In the genomic region with DNA sequence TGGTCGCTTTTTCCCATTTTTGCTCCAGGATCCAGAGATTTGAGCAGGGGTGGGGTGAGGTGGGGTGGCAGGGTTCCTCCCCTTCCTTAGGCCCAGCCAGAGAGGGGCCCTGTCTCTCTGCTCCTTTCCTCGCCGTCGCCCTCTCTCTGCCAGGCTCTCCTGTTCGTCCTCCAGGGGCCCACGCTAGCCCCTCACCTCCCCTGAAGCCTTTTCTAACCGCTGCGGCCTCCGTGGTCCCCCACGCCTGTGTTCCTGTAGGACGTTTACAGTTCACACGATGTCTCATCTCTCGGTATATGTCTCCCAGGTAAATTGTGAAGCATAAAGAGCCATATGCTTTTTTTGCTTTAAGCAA, we compare ENCODE assay signal across 9 cellular contexts. TPM values are rescaled to one million over a fixed set of nuclear protein-coding genes. Genes with fewer than 3 reads are reported as not detected.
DNase-seq lines count a peak whose midpoint lies in the region; ATAC-seq and TF ChIP-seq lines count a peak whose summit lies in the region.
"Had no signal": no experiment of that assay in that cellular context is flagged by ENCODE, and none has a peak within 500 bp of the region (broad histone marks: within the 10 kb centered on the region; RNA-seq: fewer than 3 reads in every experiment).

No MANE protein-coding gene starts in this region.

- no peaks in the 10 kb centered on the region for H3K9me3 ChIP-seq in mesenchymal stem cell (ENCODE audit: control insufficient read depth, low read length)
- no peaks in the 10 kb centered on the region for H3K9me3 ChIP-seq in upper lobe of right lung

- H3K9ac ChIP-seq in mesenchymal stem cell (ENCODE audit: low read length): peak overlapping the region; percentile 96

- peak overlapping the region; percentile 70 for H4K91ac ChIP-seq in mesenchymal stem cell (ENCODE audit: low read length)

- H3K36me3 ChIP-seq in mesenchymal stem cell (ENCODE audit: control insufficient read depth in 1 of 2, insufficient read depth in 2 of 2, low read depth in 1 of 2, low read length in 2 of 2) (no peaks in the 10 kb centered on the region), upper lobe of right lung (no peaks in the 10 kb centered on the region)

- H3K23ac ChIP-seq in mesenchymal stem cell (ENCODE audit: low read length in 2 of 2): no peak overlapping the region

- peak; percentile 35 for ATAC-seq in activated naive CD8-positive, alpha-beta T cell treated with anti-CD3 and anti-CD28 coated beads, Interleukin-2, amount 10 ng/mL, durations not matched to agents 7 days and 5 days (ENCODE audit: low read depth)
- ATAC-seq in upper lobe of right lung: no peak

- H3K14ac ChIP-seq in mesenchymal stem cell (ENCODE audit: low read length in 2 of 2): peak overlapping the region in 1 of 2 experiments; percentile 82

- H2AFZ ChIP-seq in mesenchymal stem cell (ENCODE audit: low read depth, low read length): peak overlapping the region; percentile 90

- CTCF ChIA-PET in activated naive CD4-positive, alpha-beta T cell treated with anti-CD3 and anti-CD28 coated beads, Interleukin-2, amount 10 ng/mL, durations not matched to agents 7 days and 5 days (lab: Charles Lee): interaction anchor here (2.2 kb wide), 1 partner anchor 191 kb away, joined by 5 read pairs; no protein-coding TSS in a partner anchor

- peak overlapping the region; percentile 79 for H3K18ac ChIP-seq in mesenchymal stem cell (ENCODE audit: low read depth in 1 of 2, low read length in 2 of 2)

- intact Hi-C loops in upper lobe of right lung (cut with DNase I): no loop called here

- H2BK5ac ChIP-seq in mesenchymal stem cell (ENCODE audit: low read depth, low read length, poor library complexity, severe bottlenecking): no peak overlapping the region

- H3K4me3 Mint-ChIP-seq in activated naive CD4-positive, alpha-beta T cell treated with anti-CD3 and anti-CD28 coated beads, Interleukin-2, amount 10 ng/mL, durations not matched to agents 7 days and 5 days: peak overlapping the region; percentile 48
- peak overlapping the region; percentile 63 for H3K4me3 Mint-ChIP-seq in activated naive CD8-positive, alpha-beta T cell treated with anti-CD3 and anti-CD28 coated beads, Interleukin-2, amount 10 ng/mL, durations not matched to agents 7 days and 5 days

- no peak for DNase-seq in activated naive CD4-positive, alpha-beta T cell treated with anti-CD3 and anti-CD28 coated beads, Interleukin-2, amount 10 ng/mL, durations not matched to agents 7 days and 5 days
- DNase-seq in activated naive CD4-positive, alpha-beta T cell treated with anti-CD3 and anti-CD28 coated beads, Interleukin-2, amount 50 U/mL, for 16 hours: no peak
- no peak for DNase-seq in activated naive CD8-positive, alpha-beta T cell treated with anti-CD3 and anti-CD28 coated beads, Interleukin-2, amount 10 ng/mL, durations not matched to agents 7 days and 5 days
- DNase-seq in mesenchymal stem cell: no peak
- no peak for DNase-seq in upper lobe of right lung
- DNase-seq in NCI-H748 treated with DMSO at 0.1 percent for 48 hours (lab: John Stamatoyannopoulos, UW): no peak
- DNase-seq in GDM1 (lab: John Stamatoyannopoulos, UW): no peak
- DNase-seq in SHP77 treated with DMSO at 0.1 percent for 48 hours (lab: John Stamatoyannopoulos, UW): no peak

- no peaks in the 10 kb centered on the region for H3K36me3 Mint-ChIP-seq in activated naive CD4-positive, alpha-beta T cell treated with anti-CD3 and anti-CD28 coated beads, Interleukin-2, amount 10 ng/mL, durations not matched to agents 7 days and 5 days
- no peaks in the 10 kb centered on the region for H3K36me3 Mint-ChIP-seq in activated naive CD8-positive, alpha-beta T cell treated with anti-CD3 and anti-CD28 coated beads, Interleukin-2, amount 10 ng/mL, durations not matched to agents 7 days and 5 days

- no peaks in the 10 kb centered on the region for H3K79me1 ChIP-seq in mesenchymal stem cell (replicated peaks; ENCODE audit: low read length, poor library complexity, severe bottlenecking)

- H4K8ac ChIP-seq in mesenchymal stem cell (ENCODE audit: low read length): peak overlapping the region; percentile 20

- WGBS in mesenchymal stem cell: 43% methylated on average over 12 of the region's 13 CpGs

- H2AK5ac ChIP-seq in mesenchymal stem cell (ENCODE audit: low read length, severe bottlenecking): no peak overlapping the region

- no peak overlapping the region for H3K27ac Mint-ChIP-seq in activated naive CD4-positive, alpha-beta T cell treated with anti-CD3 and anti-CD28 coated beads, Interleukin-2, amount 10 ng/mL, durations not matched to agents 7 days and 5 days
- H3K27ac Mint-ChIP-seq in activated naive CD8-positive, alpha-beta T cell treated with anti-CD3 and anti-CD28 coated beads, Interleukin-2, amount 10 ng/mL, durations not matched to agents 7 days and 5 days: no peak overlapping the region

- H3K4me1 ChIP-seq in mesenchymal stem cell (ENCODE audit: control insufficient read depth, insufficient read depth, low read depth, low read length) (peaks cover 10% of the 10 kb centered on the region), upper lobe of right lung (peaks cover 15% of the 10 kb centered on the region)

- H3K4me1 Mint-ChIP-seq in activated naive CD4-positive, alpha-beta T cell treated with anti-CD3 and anti-CD28 coated beads, Interleukin-2, amount 10 ng/mL, durations not matched to agents 7 days and 5 days: peaks cover 11% of the 10 kb centered on the region
- peaks cover 9% of the 10 kb centered on the region for H3K4me1 Mint-ChIP-seq in activated naive CD8-positive, alpha-beta T cell treated with anti-CD3 and anti-CD28 coated beads, Interleukin-2, amount 10 ng/mL, durations not matched to agents 7 days and 5 days

- H3K9me3 Mint-ChIP-seq in activated naive CD4-positive, alpha-beta T cell treated with anti-CD3 and anti-CD28 coated beads, Interleukin-2, amount 10 ng/mL, durations not matched to agents 7 days and 5 days: no peaks in the 10 kb centered on the region
- H3K9me3 Mint-ChIP-seq in activated naive CD8-positive, alpha-beta T cell treated with anti-CD3 and anti-CD28 coated beads, Interleukin-2, amount 10 ng/mL, durations not matched to agents 7 days and 5 days: no peaks in the 10 kb centered on the region

- H3K27ac ChIP-seq in mesenchymal stem cell (ENCODE audit: low read length, poor library complexity, severe bottlenecking): no peak overlapping the region
- peak overlapping the region; percentile 80 for H3K27ac ChIP-seq in upper lobe of right lung

- H2BK15ac ChIP-seq in mesenchymal stem cell (ENCODE audit: low read depth, poor library complexity, severe bottlenecking): peak overlapping the region; percentile 87

- H3K4me3 ChIP-seq in mesenchymal stem cell (ENCODE audit: insufficient read depth in 1 of 2, low read depth in 1 of 2, low read length in 2 of 2) (peak overlapping the region in 1 of 2 experiments; percentile 69), upper lobe of right lung (peak overlapping the region; percentile 51)
- H3K4me3 ChIP-seq: lung had no signal

- peaks cover 15% of the 10 kb centered on the region for H3K27me3 Mint-ChIP-seq in activated naive CD4-positive, alpha-beta T cell treated with anti-CD3 and anti-CD28 coated beads, Interleukin-2, amount 10 ng/mL, durations not matched to agents 7 days and 5 days
- peaks cover 19% of the 10 kb centered on the region for H3K27me3 Mint-ChIP-seq in activated naive CD8-positive, alpha-beta T cell treated with anti-CD3 and anti-CD28 coated beads, Interleukin-2, amount 10 ng/mL, durations not matched to agents 7 days and 5 days

- H3K4ac ChIP-seq in mesenchymal stem cell (ENCODE audit: low read depth in 1 of 2, low read length in 2 of 2): peak overlapping the region; percentile 54 to 84

- peak overlapping the region in 1 of 2 experiments; percentile 94 for H2BK12ac ChIP-seq in mesenchymal stem cell (ENCODE audit: low read length in 2 of 2)

- H2BK120ac ChIP-seq in mesenchymal stem cell (ENCODE audit: low read depth, low read length): peak overlapping the region; percentile 22

- H3K27me3 ChIP-seq in mesenchymal stem cell (ENCODE audit: control insufficient read depth in 1 of 2, insufficient read depth in 1 of 2, low read length in 2 of 2) (no peaks in the 10 kb centered on the region), upper lobe of right lung (no peaks in the 10 kb centered on the region)

- POLR2A ChIA-PET in activated naive CD8-positive, alpha-beta T cell treated with anti-CD3 and anti-CD28 coated beads, Interleukin-2, amount 10 ng/mL, durations not matched to agents 7 days and 5 days (lab: Charles Lee): no interaction called here

- TF ChIP-seq CTCF in upper lobe of right lung (IDR thresholded peaks at IDR 0.05): no peak

- H3K4me2 ChIP-seq in mesenchymal stem cell (ENCODE audit: low read length, poor library complexity, severe bottlenecking): peak overlapping the region; percentile 90

RNA-seq across cellular contexts. Expression of a gene that starts 49.9 kb away (rescaled TPM):
- total RNA-seq in activated naive CD8-positive, alpha-beta T cell treated with anti-CD3 and anti-CD28 coated beads, Interleukin-2, amount 10 ng/mL, durations not matched to agents 7 days and 5 days: under 1 TPM in 1 of 2 experiments, not detected in 1; 0.40 TPM
- 0.03 TPM for polyA plus RNA-seq in mesenchymal stem cell (2013, experiment 1 of 2)
- 0.03 TPM for polyA plus RNA-seq in mesenchymal stem cell (2013, experiment 2 of 2)
- 12.2 TPM for total RNA-seq in upper lobe of right lung
